ENCODE assay signal across 14 cellular contexts in the genomic region with DNA sequence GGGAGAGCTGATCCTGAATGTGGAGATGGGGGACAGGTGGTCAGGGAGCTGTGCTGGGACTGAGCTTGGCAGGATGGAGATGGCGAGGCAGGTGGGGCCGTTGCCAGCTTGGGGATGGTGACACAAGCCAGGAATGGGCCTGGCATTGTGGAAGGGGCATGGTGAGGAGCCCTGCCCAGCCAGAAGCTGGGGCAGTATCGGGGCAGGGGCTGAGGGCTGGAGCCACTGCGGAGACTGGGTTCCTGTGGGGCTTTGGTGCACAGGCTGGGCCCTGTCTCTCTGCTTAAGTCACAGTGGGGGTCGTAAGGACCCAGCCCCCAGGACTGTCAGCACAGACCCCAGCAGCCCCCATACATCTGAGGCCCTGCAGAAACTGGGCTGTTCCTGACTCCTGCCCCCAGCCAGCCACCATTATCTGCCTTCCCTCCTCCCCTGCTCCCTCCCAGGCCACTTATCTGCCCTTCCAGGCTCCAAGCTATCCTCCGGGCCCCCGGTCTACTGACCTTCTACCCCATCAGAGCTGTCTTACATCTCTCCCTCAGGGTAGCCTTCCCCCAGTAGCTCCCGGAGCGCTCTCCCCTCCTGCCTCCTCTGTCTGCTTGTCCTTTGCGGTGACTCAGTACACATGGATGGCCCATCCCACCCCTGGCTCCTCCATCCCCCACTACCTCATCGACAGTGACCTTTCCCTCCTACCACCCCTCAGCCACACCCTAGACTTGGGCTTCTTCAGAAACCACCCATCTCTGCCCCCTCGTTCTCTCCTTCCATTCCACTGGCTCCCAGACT. TPM values are rescaled to one million over a fixed set of nuclear protein-coding genes. Genes with fewer than 3 reads are reported as not detected.
DNase-seq lines count a peak whose midpoint lies in the region; ATAC-seq, FAIRE-seq and TF ChIP-seq lines count a peak whose summit lies in the region.
"Had no signal": no experiment of that assay in that cellular context is flagged by ENCODE, and none has a peak within 500 bp of the region (broad histone marks: within the 10 kb centered on the region; RNA-seq: fewer than 3 reads in every experiment).

No MANE protein-coding gene starts in this region.

- no peak for TF ChIP-seq CTCF in WERI-Rb-1 (IDR thresholded peaks at IDR 0.05; ENCODE audit: low read depth, low read length)
- TF ChIP-seq CTCF in heart left ventricle (IDR thresholded peaks at IDR 0.05): no peak
- no peak for TF ChIP-seq CTCF in psoas muscle (IDR thresholded peaks at IDR 0.05)

- H3K36me3 Mint-ChIP-seq in CD8-positive, alpha-beta memory T cell: peaks cover 0 to 2% (median 0%) of the 10 kb centered on the region in 3 donors

- no peaks in the 10 kb centered on the region for H3K9me3 ChIP-seq in CD8-positive, alpha-beta memory T cell (ENCODE audit: low read length)
- H3K9me3 ChIP-seq in WERI-Rb-1 (ENCODE audit: severe bottlenecking) (no peaks in the 10 kb centered on the region), heart left ventricle (no peaks in the 10 kb centered on the region), psoas muscle (no peaks in the 10 kb centered on the region)

- WGBS in heart left ventricle, 4 donors: 64 to 71% (median 69%) methylated on average over 12 of the region's 12 CpGs
- 70 to 86% (median 75%) methylated on average over 12 of the region's 12 CpGs for WGBS in psoas muscle, 3 donors

- no peak for TF ChIP-seq POLR2A in heart left ventricle (IDR thresholded peaks at IDR 0.05)

- H3K27ac ChIP-seq in CD8-positive, alpha-beta memory T cell (ENCODE audit: low read depth, low read length): peak overlapping the region; percentile 61
- no peak overlapping the region for H3K27ac ChIP-seq in WERI-Rb-1
- peak overlapping the region in 5 of 12 donors; percentile 4 to 83 (median 24) for H3K27ac ChIP-seq in heart left ventricle
- H3K27ac ChIP-seq in psoas muscle: no peak overlapping the region
- H3K27ac ChIP-seq: SK-N-MC had no signal

- no peaks in the 10 kb centered on the region for H3K27me3 ChIP-seq in CD8-positive, alpha-beta memory T cell (ENCODE audit: insufficient read depth, low read length, poor library complexity, severe bottlenecking)
- H3K27me3 ChIP-seq in WERI-Rb-1 (ENCODE audit: insufficient read depth, low read depth, severe bottlenecking) (no peaks in the 10 kb centered on the region), heart left ventricle (no peaks in the 10 kb centered on the region), psoas muscle (ENCODE audit: insufficient read depth in 3 of 3, low read length in 2 of 3) (no peaks in the 10 kb centered on the region)

- FAIRE-seq in frontal cortex (lab: Jason Lieb, UNC): no peak
- FAIRE-seq: endothelial cell of umbilical vein had no signal

- no peaks in the 10 kb centered on the region for H3K36me3 ChIP-seq in CD8-positive, alpha-beta memory T cell (ENCODE audit: insufficient read depth, low read length)
- H3K36me3 ChIP-seq in WERI-Rb-1 (no peaks in the 10 kb centered on the region), heart left ventricle (peaks cover 0 to 69% (median 25%) of the 10 kb centered on the region in 9 donors), psoas muscle (ENCODE audit: insufficient read depth in 1 of 2, low read depth in 1 of 2) (peaks cover 0 to 70% of the 10 kb centered on the region in 2 donors)

- H3K27ac Mint-ChIP-seq in CD8-positive, alpha-beta memory T cell: peak overlapping the region in 1 of 8 donors; percentile 61
- H3K27ac Mint-ChIP-seq: CD4-positive, alpha-beta T cell had no signal

- H3K27me3 Mint-ChIP-seq in CD8-positive, alpha-beta memory T cell: no peaks in the 10 kb centered on the region
- H3K27me3 Mint-ChIP-seq: CD4-positive, alpha-beta T cell had no signal

- intact Hi-C loops in heart left ventricle (cut with DNase I): loop anchor here in 1 of 10 donors (5.0 kb wide), 1 partner anchor 61 kb away; no protein-coding TSS in a partner anchor
- intact Hi-C loops in psoas muscle (cut with DNase I): no loop called here

- CTCF ChIA-PET in CD8-positive, alpha-beta memory T cell (lab: Charles Lee): interaction anchor here (0.9 to 1.2 kb wide), 2 partner anchors 17 to 77 kb away, joined by 3 to 4 read pairs; no protein-coding TSS in a partner anchor

- ATAC-seq in heart left ventricle (peak in 3 of 4 donors; percentile 19 to 58 (median 38)), psoas muscle (peak; percentile 22 to 45 (median 38)), HG03342 (IDR thresholded peaks at IDR 0.05; ENCODE audit: unreplicated experiment) (no peak), GM21737 (IDR thresholded peaks at IDR 0.05; ENCODE audit: unreplicated experiment) (no peak)

- H3K4me1 Mint-ChIP-seq in CD8-positive, alpha-beta memory T cell: no peaks in the 10 kb centered on the region

- no peak overlapping the region for H3K4me3 ChIP-seq in CD8-positive, alpha-beta memory T cell (ENCODE audit: low read length)
- no peak overlapping the region for H3K4me3 ChIP-seq in WERI-Rb-1 (ENCODE audit: low read depth, low read length)
- H3K4me3 ChIP-seq in heart left ventricle: no peak overlapping the region
- H3K4me3 ChIP-seq in psoas muscle: no peak overlapping the region
- H3K4me3 ChIP-seq: SK-N-MC had no signal

- DNase-seq in CD8-positive, alpha-beta memory T cell: peak in 1 of 5 donors; percentile 30
- DNase-seq in WERI-Rb-1 (peak; percentile 4), heart left ventricle (peak in 4 of 5 donors; percentile 22 to 60 (median 39)), psoas muscle (peak in 1 of 2 donors; percentile 47), frontal cortex (ENCODE audit: low spot score in 2 of 2) (no peak), NCI-H1092 (lab: John Stamatoyannopoulos, UW) (no peak)
- DNase-seq: anterior cingulate cortex; CD4-positive, alpha-beta T cell; NCI-H526 treated with DMSO at 0.1 percent for 48 hours had no signal

- POLR2A ChIA-PET in CD8-positive, alpha-beta memory T cell (lab: Charles Lee): no interaction called here

- H3K4me3 Mint-ChIP-seq in CD8-positive, alpha-beta memory T cell: no peak overlapping the region
- H3K4me3 Mint-ChIP-seq: CD4-positive, alpha-beta T cell had no signal

- H3K4me1 ChIP-seq in CD8-positive, alpha-beta memory T cell (ENCODE audit: insufficient read depth, low read length): no peaks in the 10 kb centered on the region
- H3K4me1 ChIP-seq in heart left ventricle: peaks cover 0 to 66% (median 31%) of the 10 kb centered on the region in 12 donors
- peaks cover 10% of the 10 kb centered on the region for H3K4me1 ChIP-seq in psoas muscle

- no peaks in the 10 kb centered on the region for H3K9me3 Mint-ChIP-seq in CD8-positive, alpha-beta memory T cell
- H3K9me3 Mint-ChIP-seq: CD4-positive, alpha-beta T cell had no signal

RNA-seq across cellular contexts. Expression of gene PPIF, which starts 44.2 kb away (rescaled TPM):
- 100 to 1,000 TPM; 173 to 181 TPM for total RNA-seq in CD8-positive, alpha-beta memory T cell
- 13.7 TPM for polyA plus RNA-seq in CD8-positive, alpha-beta memory T cell
- total RNA-seq in heart left ventricle: 100 to 1,000 TPM in 8 of 9 donors, 10 to 100 TPM in 1; 86.3 to 180 (median 128) TPM
- polyA plus RNA-seq in heart left ventricle: 100 to 1,000 TPM in 1 of 2 donors, 10 to 100 TPM in 1; 82.8 to 193 TPM
- 100 to 1,000 TPM in 2 of 4 donors, 10 to 100 TPM in 2; 44.6 to 181 (median 89.4) TPM for total RNA-seq in psoas muscle
- 100 to 1,000 TPM in 1 of 3 donors, 10 to 100 TPM in 2; 85.4 to 297 (median 85.9) TPM for polyA plus RNA-seq in psoas muscle
- total RNA-seq in frontal cortex: 5.7 TPM

RNA-seq across cellular contexts. Expression of gene ZCCHC24, which starts 54.0 kb away (rescaled TPM):
- under 1 TPM; 0.83 to 1.00 TPM for total RNA-seq in CD8-positive, alpha-beta memory T cell
- polyA plus RNA-seq in CD8-positive, alpha-beta memory T cell: 1.4 TPM
- 100 to 1,000 TPM in 1 of 9 donors, 10 to 100 TPM in 8; 44.8 to 122 (median 51.9) TPM for total RNA-seq in heart left ventricle
- 10 to 100 TPM; 18.7 to 40.7 TPM for polyA plus RNA-seq in heart left ventricle
- total RNA-seq in psoas muscle: 10 to 100 TPM; 31.6 to 64.7 (median 47.9) TPM
- polyA plus RNA-seq in psoas muscle: 100 to 1,000 TPM in 1 of 3 donors, 10 to 100 TPM in 2; 11.2 to 112 (median 36.2) TPM
- 4.1 TPM for total RNA-seq in frontal cortex
- polyA plus RNA-seq: neural cell had no signal

Comparison
In these comparisons a context has a peak if more than half of its experiments do, and no peak if none do; other contexts are left out.
1. DNase-seq: peak in WERI-Rb-1 (single experiment) and heart left ventricle (4 of 5); none in frontal cortex (0 of 2) and NCI-H1092 (single experiment).
2. ATAC-seq: peak in heart left ventricle (3 of 4) and psoas muscle (4 of 4); none in HG03342 (single experiment) and GM21737 (single experiment).